8 cellular contexts compared by ENCODE assay signal in genomic region chrX:135973025-135973547, GRCh38. TPM values are rescaled to one million over a fixed set of nuclear protein-coding genes. Genes with fewer than 3 reads are reported as not detected.
DNase-seq lines count a peak whose midpoint lies in the region; ATAC-seq, FAIRE-seq and TF ChIP-seq lines count a peak whose summit lies in the region.

No MANE protein-coding gene starts in this region.

- peak in 1 of 2 experiments; percentile 45; a peak in 4 of 5 replicates for TF ChIP-seq RAD21 in A549 (conservative IDR thresholded peaks at IDR 0.05 in 1 of 2, IDR thresholded peaks at IDR 0.05 in 1 of 2)

- TF ChIP-seq EP300 in A549 (IDR thresholded peaks at IDR 0.05): no peak

- TF ChIP-seq POLR2A in A549 (IDR thresholded peaks at IDR 0.05; ENCODE audit: low read length): no peak

- ATAC-seq in A549 (peak; percentile 65 to 73), GM18502 (IDR thresholded peaks at IDR 0.05; ENCODE audit: poor library complexity, unreplicated experiment) (peak; percentile 52), HG03378 (IDR thresholded peaks at IDR 0.05; ENCODE audit: unreplicated experiment) (peak; percentile 30)

- peak overlapping the region; percentile 85 for H3K4me2 ChIP-seq in A549

- POLR2A ChIA-PET in A549 (lab: Yijun Ruan, JAX): interaction anchor here (1.0 to 1.2 kb wide), 2 partner anchors 16 to 55 kb away, joined by 3 read pairs; no protein-coding TSS in a partner anchor
- POLR2A ChIA-PET in activated CD4-positive, alpha-beta memory T cell treated with anti-CD3 and anti-CD28 coated beads, Interleukin-2, amount 10 ng/mL, durations not matched to agents 7 days and 5 days (lab: Charles Lee): interaction anchor here (2.0 to 2.7 kb wide), 2 partner anchors 12 to 524 kb away, joined by 5 to 31 read pairs; partner anchors contain the start of gene SLC9A6

- peak; percentile 46 for FAIRE-seq in A549 (lab: Jason Lieb, UNC)

- TF ChIP-seq CTCF in A549 (IDR thresholded peaks at IDR 0.05) (peak; percentile 31; the same call in 2 of the 3 replicates), glutamatergic neuron (IDR thresholded peaks at IDR 0.05; ENCODE audit: partially characterized antibody, unreplicated experiment) (no peak), progenitor cell of endocrine pancreas (IDR thresholded peaks at IDR 0.05; ENCODE audit: unreplicated experiment) (no peak)

- peak overlapping the region; percentile 92 for H3K27ac ChIP-seq in A549

- no peaks in the 10 kb centered on the region for H3K27me3 Mint-ChIP-seq in activated CD4-positive, alpha-beta memory T cell treated with anti-CD3 and anti-CD28 coated beads, Interleukin-2, amount 10 ng/mL, durations not matched to agents 7 days and 5 days
- H3K27me3 Mint-ChIP-seq in glutamatergic neuron (ENCODE audit: unreplicated experiment) (peaks cover 1% of the 10 kb centered on the region), progenitor cell of endocrine pancreas (no peaks in the 10 kb centered on the region)

- H3K36me3 Mint-ChIP-seq in activated CD4-positive, alpha-beta memory T cell treated with anti-CD3 and anti-CD28 coated beads, Interleukin-2, amount 10 ng/mL, durations not matched to agents 7 days and 5 days (ENCODE audit: low read depth): peaks cover 2% of the 10 kb centered on the region
- no peaks in the 10 kb centered on the region for H3K36me3 Mint-ChIP-seq in glutamatergic neuron (ENCODE audit: unreplicated experiment)
- H3K36me3 Mint-ChIP-seq in progenitor cell of endocrine pancreas (ENCODE audit: insufficient read depth): no peaks in the 10 kb centered on the region

- H3K27ac Mint-ChIP-seq in activated CD4-positive, alpha-beta memory T cell treated with anti-CD3 and anti-CD28 coated beads, Interleukin-2, amount 10 ng/mL, durations not matched to agents 7 days and 5 days: peak overlapping the region; percentile 93
- H3K27ac Mint-ChIP-seq in glutamatergic neuron (ENCODE audit: unreplicated experiment) (peak overlapping the region; percentile 93), progenitor cell of endocrine pancreas (peak overlapping the region; percentile 99)

- H3K4me3 ChIP-seq in A549: peak overlapping the region; percentile 75

- CTCF ChIA-PET in A549 (lab: Yijun Ruan, JAX): no interaction called here
- CTCF ChIA-PET in activated CD4-positive, alpha-beta memory T cell treated with anti-CD3 and anti-CD28 coated beads, Interleukin-2, amount 10 ng/mL, durations not matched to agents 7 days and 5 days (lab: Charles Lee): interaction anchor here (1.2 to 1.5 kb wide), 2 partner anchors 11 to 55 kb away, joined by 3 to 4 read pairs; no protein-coding TSS in a partner anchor

- 5% methylated on average over 10 of the region's 10 CpGs for WGBS in A549 (ENCODE audit: missing lambda C conversion rate)

- peaks cover 43% of the 10 kb centered on the region for H3K4me1 Mint-ChIP-seq in activated CD4-positive, alpha-beta memory T cell treated with anti-CD3 and anti-CD28 coated beads, Interleukin-2, amount 10 ng/mL, durations not matched to agents 7 days and 5 days
- peaks cover 7% of the 10 kb centered on the region for H3K4me1 Mint-ChIP-seq in glutamatergic neuron (ENCODE audit: low read depth, unreplicated experiment)
- peaks cover 9% of the 10 kb centered on the region for H3K4me1 Mint-ChIP-seq in progenitor cell of endocrine pancreas (ENCODE audit: low read depth)

- peaks cover 20% of the 10 kb centered on the region; the same call in 2 of the 3 replicates for H3K4me1 ChIP-seq in A549

- no peaks in the 10 kb centered on the region for H3K9me3 ChIP-seq in A549

- H3K4me3 Mint-ChIP-seq in activated CD4-positive, alpha-beta memory T cell treated with anti-CD3 and anti-CD28 coated beads, Interleukin-2, amount 10 ng/mL, durations not matched to agents 7 days and 5 days: peak overlapping the region; percentile 94
- H3K4me3 Mint-ChIP-seq in glutamatergic neuron (ENCODE audit: unreplicated experiment): peak overlapping the region; percentile 96
- peak overlapping the region; percentile 98 for H3K4me3 Mint-ChIP-seq in progenitor cell of endocrine pancreas (ENCODE audit: low read depth)

- no peaks in the 10 kb centered on the region for H3K9me3 Mint-ChIP-seq in activated CD4-positive, alpha-beta memory T cell treated with anti-CD3 and anti-CD28 coated beads, Interleukin-2, amount 10 ng/mL, durations not matched to agents 7 days and 5 days
- H3K9me3 Mint-ChIP-seq in glutamatergic neuron (ENCODE audit: unreplicated experiment) (no peaks in the 10 kb centered on the region), progenitor cell of endocrine pancreas (ENCODE audit: low read depth) (peaks cover 2% of the 10 kb centered on the region)

- peak; percentile 31 to 58 for DNase-seq in A549 (ENCODE audit: low read depth in 1 of 2, low spot score in 1 of 2)
- DNase-seq in activated CD4-positive, alpha-beta memory T cell treated with anti-CD3 and anti-CD28 coated beads, Interleukin-2, amount 10 ng/mL, durations not matched to agents 7 days and 5 days: peak; percentile 18
- no peak for DNase-seq in glutamatergic neuron
- DNase-seq in progenitor cell of endocrine pancreas (ENCODE audit: low spot score, unreplicated experiment): no peak
- DNase-seq in NCI-H1694 treated with DMSO at 0.1 percent for 48 hours (lab: John Stamatoyannopoulos, UW): no peak
- DNase-seq in NCI-H2196 treated with DMSO at 0.1 percent for 48 hours (lab: John Stamatoyannopoulos, UW; ENCODE audit: unreplicated experiment): no peak

TF ChIP-seq in A549, 52 proteins besides CTCF, POLR2A, EP300 and RAD21 (continues in another document):
- TF ChIP-seq KDM5A (IDR thresholded peaks at IDR 0.05) (no peak; the same call in 1 of the 2 replicates), NFE2L2 (conservative IDR thresholded peaks at IDR 0.05; ENCODE audit: low read length) (no peak), RFX5 (IDR thresholded peaks at IDR 0.05) (no peak), CBX2 (IDR thresholded peaks at IDR 0.05; ENCODE audit: borderline replicate concordance, low read depth) (no peak), CHD2 (IDR thresholded peaks at IDR 0.05; ENCODE audit: low read length, partially characterized antibody) (no peak), TP53 (CRISPR knock-in tag; IDR thresholded peaks at IDR 0.05) (no peak), PBX3 (IDR thresholded peaks at IDR 0.05) (no peak), SREBF2 (IDR thresholded peaks at IDR 0.05) (no peak), MYC (IDR thresholded peaks at IDR 0.05; ENCODE audit: borderline replicate concordance, low read length) (no peak), HOXB5 (CRISPR knock-in tag; IDR thresholded peaks at IDR 0.05) (no peak), HES2 (IDR thresholded peaks at IDR 0.05) (no peak), HMGXB4 (CRISPR knock-in tag; IDR thresholded peaks at IDR 0.05; ENCODE audit: borderline replicate concordance) (no peak), ZC3H11A (IDR thresholded peaks at IDR 0.05) (no peak)

RNA-seq across cellular contexts. Expression of gene MMGT1, which starts 0.7 kb away (rescaled TPM):
- 26.1 and 35.6 TPM in 2 replicates for polyA plus RNA-seq in A549 (2011; rRNA removed)
- polyA plus RNA-seq in A549 (2012; cell fraction: cytosol; rRNA removed): 6.2 and 6.5 TPM in 2 replicates
- polyA plus RNA-seq in A549 (2012; cell fraction: nucleus; rRNA removed): 2.1 and 3.2 TPM in 2 replicates
- 15.0 to 16.2 TPM (median 15.1 TPM) in 3 replicates for polyA plus RNA-seq in A549 (2017; fragmentation: RNase III; extraction: RNeasy Plus Mini Kit Qiagen cat#74134 plus additional on column Dnase treatment)
- polyA minus RNA-seq in A549 (2011; rRNA and poly(A)+ RNA removed): 11.4 and 14.0 TPM in 2 replicates
- total RNA-seq in activated CD4-positive, alpha-beta memory T cell treated with anti-CD3 and anti-CD28 coated beads, Interleukin-2, amount 10 ng/mL, durations not matched to agents 7 days and 5 days: 10 to 100 TPM; 19.2 to 19.3 TPM
- total RNA-seq in glutamatergic neuron (ENCODE audit: unreplicated experiment): 34.3 TPM
- 17.6 and 17.7 TPM in 2 replicates for total RNA-seq in progenitor cell of endocrine pancreas

RNA-seq across cellular contexts. Expression of gene SLC9A6, which starts 12.1 kb away (rescaled TPM):
- polyA plus RNA-seq in A549 (2011; rRNA removed) (14.5 and 15.6 TPM in 2 replicates), A549 (2017; fragmentation: RNase III; extraction: RNeasy Plus Mini Kit Qiagen cat#74134 plus additional on column Dnase treatment) (10.4 to 12.2 TPM (median 12.1 TPM) in 3 replicates)
- polyA plus RNA-seq in A549 (2012; cell fraction: cytosol; rRNA removed): 3.6 and 4.2 TPM in 2 replicates
- 4.6 and 5.3 TPM in 2 replicates for polyA plus RNA-seq in A549 (2012; cell fraction: nucleus; rRNA removed)
- 15.1 and 17.1 TPM in 2 replicates for polyA minus RNA-seq in A549 (2011; rRNA and poly(A)+ RNA removed)
- 10 to 100 TPM; 18.6 to 20.9 TPM for total RNA-seq in activated CD4-positive, alpha-beta memory T cell treated with anti-CD3 and anti-CD28 coated beads, Interleukin-2, amount 10 ng/mL, durations not matched to agents 7 days and 5 days
- total RNA-seq in glutamatergic neuron (ENCODE audit: unreplicated experiment) (15.5 TPM), progenitor cell of endocrine pancreas (15.3 and 15.5 TPM in 2 replicates)

Comparison
In these comparisons a context has a peak if more than half of its experiments do, and no peak if none do; other contexts are left out.
1. DNase-seq: peak in A549 (2 of 2) and activated CD4-positive, alpha-beta memory T cell treated with anti-CD3 and anti-CD28 coated beads, Interleukin-2, amount 10 ng/mL, durations not matched to agents 7 days and 5 days (single experiment); none in glutamatergic neuron (single experiment), progenitor cell of endocrine pancreas (single experiment), NCI-H1694 treated with DMSO at 0.1 percent for 48 hours (single experiment) and NCI-H2196 treated with DMSO at 0.1 percent for 48 hours (single experiment).
2. Peak in every context shown above with its lines, with median percentiles within 50 percentile points of each other: ATAC-seq, H3K27ac Mint-ChIP-seq and H3K4me3 Mint-ChIP-seq.